Comparison of ENCODE assay signal across 10 cellular contexts in genomic region chr10:86711957-86712708, GRCh38. TPM values are rescaled to one million over a fixed set of nuclear protein-coding genes. Genes with fewer than 3 reads are reported as not detected.
DNase-seq lines count a peak whose midpoint lies in the region; ATAC-seq and FAIRE-seq lines count a peak whose summit lies in the region.
"Had no signal": no experiment of that assay in that cellular context is flagged by ENCODE, and none has a peak within 500 bp of the region (broad histone marks: within the 10 kb centered on the region; RNA-seq: fewer than 3 reads in every experiment).

No MANE protein-coding gene starts in this region.

- peak overlapping the region; percentile 63 for H3K4me3 ChIP-seq in SJCRH30
- peak overlapping the region; percentile 71 for H3K4me3 ChIP-seq in effector memory CD4-positive, alpha-beta T cell (ENCODE audit: insufficient read depth, low read depth, low read length, poor library complexity, severe bottlenecking)

- no peak for FAIRE-seq in urothelium cell line (lab: Jason Lieb, UNC)
- FAIRE-seq: A204.1, islet of Langerhans had no signal

- ATAC-seq in GM19395 (IDR thresholded peaks at IDR 0.05; ENCODE audit: unreplicated experiment) = peak; percentile 37
- peak; percentile 13 for ATAC-seq in HG03442 (IDR thresholded peaks at IDR 0.05; ENCODE audit: unreplicated experiment)

- peak; percentile 75 for DNase-seq in DMS 273 (lab: John Stamatoyannopoulos, UW; ENCODE audit: unreplicated experiment)
- no peak for DNase-seq in DMS 273 treated with DMSO at 0.1 percent for 48 hours (lab: John Stamatoyannopoulos, UW)
- peak; percentile 54 to 63 for DNase-seq in SJCRH30
- no peak for DNase-seq in effector memory CD4-positive, alpha-beta T cell
- peak; percentile 36 for DNase-seq in midbrain (lab: John Stamatoyannopoulos, UW)
- DNase-seq in urothelium cell line (ENCODE audit: low spot score) = peak; percentile 67

- no peaks in the 10 kb centered on the region for H3K36me3 ChIP-seq in SJCRH30
- no peaks in the 10 kb centered on the region for H3K36me3 ChIP-seq in effector memory CD4-positive, alpha-beta T cell (ENCODE audit: control insufficient read depth, insufficient read depth, low read length)

- H3K27me3 ChIP-seq in SJCRH30 = no peaks in the 10 kb centered on the region
- no peaks in the 10 kb centered on the region for H3K27me3 ChIP-seq in effector memory CD4-positive, alpha-beta T cell (replicated peaks; ENCODE audit: control insufficient read depth, insufficient read depth, low read length, poor library complexity, severe bottlenecking)

- no peaks in the 10 kb centered on the region for H3K9me3 ChIP-seq in SJCRH30 (replicated peaks)
- H3K9me3 ChIP-seq in effector memory CD4-positive, alpha-beta T cell (ENCODE audit: control insufficient read depth, low read length) = no peaks in the 10 kb centered on the region

- H3K27ac ChIP-seq in SJCRH30 = peak overlapping the region; percentile 42
- peak overlapping the region; percentile 61 for H3K27ac ChIP-seq in effector memory CD4-positive, alpha-beta T cell (ENCODE audit: insufficient read depth, low read length, poor library complexity, severe bottlenecking)

- H3K4me1 ChIP-seq in SJCRH30 = no peaks in the 10 kb centered on the region
- peaks cover 7% of the 10 kb centered on the region for H3K4me1 ChIP-seq in effector memory CD4-positive, alpha-beta T cell (ENCODE audit: control insufficient read depth, insufficient read depth, low read length, poor library complexity, severe bottlenecking)

RNA-seq across cellular contexts. Expression of gene LDB3, which starts 43.8 kb away (rescaled TPM):
- total RNA-seq in SJCRH30 (2014; rRNA removed; shearing (Covaris generic)) = 0.53 and 0.59 TPM in 2 replicates

RNA-seq across cellular contexts. Expression of gene BMPR1A, which starts 44.3 kb away (rescaled TPM):
- total RNA-seq in SJCRH30 (2014; rRNA removed; shearing (Covaris generic)) = 28.7 and 36.3 TPM in 2 replicates

RNA-seq across cellular contexts. Expression of gene OPN4, which starts 57.8 kb away (rescaled TPM):
- not detected in 2 replicates for total RNA-seq in SJCRH30 (2014; rRNA removed; shearing (Covaris generic))

Comparison
In these comparisons a context has a peak if more than half of its experiments do, and no peak if none do; other contexts are left out.
1. DNase-seq: peak in DMS 273 (single experiment), SJCRH30 (2 of 2), midbrain (single experiment) and urothelium cell line (single experiment); none in DMS 273 treated with DMSO at 0.1 percent for 48 hours (single experiment) and effector memory CD4-positive, alpha-beta T cell (0 of 3).